ENCODE assay signal across 32 cellular contexts in genomic region chr13:22449251-22449650, GRCh38.
"Had no signal": no experiment of that assay in that cellular context is flagged by ENCODE, and none has a peak within 500 bp of the region (broad histone marks: within the 10 kb centered on the region; RNA-seq: fewer than 3 reads in every experiment).

No MANE protein-coding gene starts in this region.

- H2AFZ ChIP-seq: parathyroid adenoma had no signal

- H3K4me1 Mint-ChIP-seq: naive thymus-derived CD4-positive, alpha-beta T cell; stimulated activated memory B cell treated with anti-CD40 and anti-IgM and Interleukin-4, amounts not matched to agents 10 μg/mL and 1 μg/mL and 100 μg/mL, for 72 hours; stimulated activated naive CD8-positive, alpha-beta T cell treated with anti-CD3 and anti-CD28 coated beads, Interleukin-15, amount 100 ng/mL, for 72 hours had no signal

- H3K27ac Mint-ChIP-seq: naive thymus-derived CD4-positive, alpha-beta T cell; natural killer cell treated with Interleukin-12 subunit alpha and Interleukin-12 subunit beta and Interleukin-15 and Interleukin-18, amount 100 ng/mL, for 72 hours; nephron progenitor cell; progenitor cell of endocrine pancreas; stimulated activated memory B cell treated with anti-CD40 and anti-IgM and Interleukin-4, amounts not matched to agents 10 μg/mL and 1 μg/mL and 100 μg/mL, for 72 hours; stimulated activated naive CD8-positive, alpha-beta T cell treated with anti-CD3 and anti-CD28 coated beads, Interleukin-15, amount 100 ng/mL, for 72 hours; type B pancreatic cell had no signal

- H3K36me3 ChIP-seq: ovary, spleen, suprapubic skin, tibial artery, transverse colon, upper lobe of right lung, uterus had no signal

- H3K36me3 Mint-ChIP-seq: naive thymus-derived CD4-positive, alpha-beta T cell; natural killer cell treated with Interleukin-12 subunit alpha and Interleukin-12 subunit beta and Interleukin-15 and Interleukin-18, amount 100 ng/mL, for 72 hours; stimulated activated memory B cell treated with anti-CD40 and anti-IgM and Interleukin-4, amounts not matched to agents 10 μg/mL and 1 μg/mL and 100 μg/mL, for 72 hours; type B pancreatic cell had no signal

- H3K9me3 ChIP-seq: ovary, psoas muscle, suprapubic skin, testis, tibial artery, transverse colon, upper lobe of right lung, uterus had no signal

- H3K27me3 ChIP-seq: ovary, spleen, suprapubic skin, testis, tibial artery, transverse colon, upper lobe of right lung, uterus had no signal

- H3K27ac ChIP-seq: ovary, parathyroid adenoma, psoas muscle, skin epidermis, spleen, suprapubic skin, testis, tibial artery, transverse colon, upper lobe of right lung, uterus had no signal

- H3K4me2 ChIP-seq: smooth muscle cell had no signal

- H3K79me2 ChIP-seq: parathyroid adenoma had no signal

- H3K27me3 Mint-ChIP-seq: natural killer cell treated with Interleukin-12 subunit alpha and Interleukin-12 subunit beta and Interleukin-15 and Interleukin-18, amount 100 ng/mL, for 72 hours; progenitor cell of endocrine pancreas; type B pancreatic cell had no signal

- H3K9me3 Mint-ChIP-seq: neural crest cell; stimulated activated memory B cell treated with anti-CD40 and anti-IgM and Interleukin-4, amounts not matched to agents 10 μg/mL and 1 μg/mL and 100 μg/mL, for 72 hours; stimulated activated naive CD8-positive, alpha-beta T cell treated with anti-CD3 and anti-CD28 coated beads, Interleukin-15, amount 100 ng/mL, for 72 hours; type B pancreatic cell had no signal

- H3K4me1 ChIP-seq: parathyroid adenoma, spleen, suprapubic skin, testis, upper lobe of right lung, uterus had no signal

- H3K9ac ChIP-seq: parathyroid adenoma had no signal

- H3K4me3 ChIP-seq: ovary, psoas muscle, skin epidermis, smooth muscle cell, spleen, suprapubic skin, testis, tibial artery, transverse colon, upper lobe of right lung, uterus had no signal

- ATAC-seq: naive thymus-derived CD4-positive, alpha-beta T cell; natural killer cell treated with Interleukin-12 subunit alpha and Interleukin-12 subunit beta and Interleukin-15 and Interleukin-18, amount 100 ng/mL, for 72 hours; psoas muscle; right cardiac atrium; sciatic nerve; stimulated activated memory B cell treated with anti-CD40 and anti-IgM and Interleukin-4, amounts not matched to agents 10 μg/mL and 1 μg/mL and 100 μg/mL, for 72 hours; stimulated activated naive CD8-positive, alpha-beta T cell treated with anti-CD3 and anti-CD28 coated beads, Interleukin-15, amount 100 ng/mL, for 72 hours; stimulated activated naive CD8-positive, alpha-beta T cell treated with anti-CD3 and anti-CD28 coated beads, Interleukin-15, Interleukin-2, amounts not matched to agents 100 U/mL and 50 U/mL, for 24 hours; upper lobe of right lung had no signal

- H3K4me3 Mint-ChIP-seq: naive thymus-derived CD4-positive, alpha-beta T cell; natural killer cell treated with Interleukin-12 subunit alpha and Interleukin-12 subunit beta and Interleukin-15 and Interleukin-18, amount 100 ng/mL, for 72 hours; nephron progenitor cell; neural crest cell; stimulated activated memory B cell treated with anti-CD40 and anti-IgM and Interleukin-4, amounts not matched to agents 10 μg/mL and 1 μg/mL and 100 μg/mL, for 72 hours; stimulated activated naive CD8-positive, alpha-beta T cell treated with anti-CD3 and anti-CD28 coated beads, Interleukin-15, amount 100 ng/mL, for 72 hours; type B pancreatic cell had no signal

- DNase-seq: naive thymus-derived CD4-positive, alpha-beta T cell; nephron progenitor cell; occipital lobe; ovary; posterior cingulate gyrus; psoas muscle; right cardiac atrium; spleen; stimulated activated CD4-positive, alpha-beta T cell treated with anti-CD3 and anti-CD28 coated beads, Interleukin-12 subunit alpha, Interleukin-12 subunit beta, amount 100 ng/mL, for 4 hours; stimulated activated CD4-positive, alpha-beta T cell treated with anti-CD3 and anti-CD28 coated beads, Interleukin-1b, Interleukin-23, amount 100 ng/mL, for 48 hours; stimulated activated CD4-positive, alpha-beta T cell treated with anti-CD3 and anti-CD28 coated beads, Interleukin-4, amount 100 ng/mL, for 1 hour; stimulated activated CD4-positive, alpha-beta T cell treated with anti-CD3 and anti-CD28 coated beads, Interleukin-4, amount 100 ng/mL, for 4 hours; stimulated activated CD8-positive, alpha-beta memory T cell treated with anti-CD3 and anti-CD28 coated beads, Interleukin-4, amount 100 ng/mL, for 48 hours; stimulated activated naive CD4-positive, alpha-beta T cell; stimulated activated naive CD8-positive, alpha-beta T cell treated with anti-CD3 and anti-CD28 coated beads, Interleukin-15, amount 100 ng/mL, for 72 hours; stimulated activated naive CD8-positive, alpha-beta T cell treated with anti-CD3 and anti-CD28 coated beads, Interleukin-15, Interleukin-2, amounts not matched to agents 100 U/mL and 50 U/mL, for 24 hours; substantia nigra; testis; tibial artery; transverse colon; upper lobe of right lung; uterus had no signal
